9 cellular contexts compared by ENCODE assay signal in the genomic region with DNA sequence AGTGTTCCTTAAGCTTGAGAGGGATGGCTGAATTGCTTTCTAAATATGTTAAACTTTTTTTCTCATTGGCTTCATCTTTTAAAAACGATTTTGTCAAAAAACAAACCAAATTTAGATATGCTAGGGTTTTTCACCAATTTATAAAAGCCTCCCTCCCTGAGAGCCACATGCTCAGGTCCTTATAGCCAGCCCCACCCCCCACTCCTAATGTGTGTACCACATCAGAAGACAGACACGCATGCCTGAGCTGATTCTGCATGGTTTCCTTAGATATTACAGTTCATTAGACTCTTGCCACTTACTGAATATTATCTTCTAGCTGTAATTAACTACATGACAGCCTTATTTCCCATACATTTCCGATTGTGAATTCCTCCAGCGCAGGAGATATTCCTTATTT. TPM values are rescaled to one million over a fixed set of nuclear protein-coding genes. Genes with fewer than 3 reads are reported as not detected.
DNase-seq lines count a peak whose midpoint lies in the region; ATAC-seq, FAIRE-seq and TF ChIP-seq lines count a peak whose summit lies in the region.
"Had no signal": no experiment of that assay in that cellular context is flagged by ENCODE, and none has a peak within 500 bp of the region (broad histone marks: within the 10 kb centered on the region; RNA-seq: fewer than 3 reads in every experiment).

No MANE protein-coding gene starts in this region.

- dilution Hi-C loops in keratinocyte (cut with MboI; ENCODE audit: extremely low pct_ligation_motif_present, low sequenced_read_pairs) = no loop called here

- H3K4me3 ChIP-seq in OCI-LY1 (ENCODE audit: low read depth, low read length, poor library complexity, severe bottlenecking) (peak overlapping the region; percentile 81), keratinocyte (ENCODE audit: control insufficient read depth in 2 of 3, extremely low read depth in 1 of 3, insufficient read depth in 2 of 3, low read depth in 1 of 3, low read length in 3 of 3) (peak overlapping the region; percentile 81 to 95 (median 92))

- no peak overlapping the region for H3K27ac ChIP-seq in OCI-LY1 (ENCODE audit: low read depth, low read length, poor library complexity, severe bottlenecking)
- H3K27ac ChIP-seq in keratinocyte (ENCODE audit: control insufficient read depth, insufficient read depth, low read length) = peak overlapping the region; percentile 80

- H3K9me3 Mint-ChIP-seq in activated naive CD4-positive, alpha-beta T cell treated with anti-CD3 and anti-CD28 coated beads, Interleukin-2, amount 50 U/mL, for 24 hours = peaks cover 5% of the 10 kb centered on the region

- H3K9me1 ChIP-seq in keratinocyte (ENCODE audit: control insufficient read depth, extremely low read depth, insufficient read depth, low read length) = peaks cover 6% of the 10 kb centered on the region

- peaks cover 4% of the 10 kb centered on the region; the same call in 1 of the 2 replicates for H3F3A ChIP-seq in OCI-LY1 (ENCODE audit: insufficient read depth, low read length)

- peak overlapping the region; percentile 98 for H3K4me3 Mint-ChIP-seq in activated naive CD4-positive, alpha-beta T cell treated with anti-CD3 and anti-CD28 coated beads, Interleukin-2, amount 50 U/mL, for 24 hours

- H3K36me3 Mint-ChIP-seq in activated naive CD4-positive, alpha-beta T cell treated with anti-CD3 and anti-CD28 coated beads, Interleukin-2, amount 50 U/mL, for 24 hours = peaks cover 8% of the 10 kb centered on the region

- H4K20me1 ChIP-seq in OCI-LY1 (ENCODE audit: insufficient read depth, low read length) (peaks cover 17% of the 10 kb centered on the region; the same call in 1 of the 2 replicates), keratinocyte (ENCODE audit: control insufficient read depth, extremely low read depth, insufficient read depth, low read length) (peaks cover 17% of the 10 kb centered on the region)

- no peak for ATAC-seq in esophagus mucosa

- no peak overlapping the region for H2AFZ ChIP-seq in OCI-LY1 (ENCODE audit: low read length)
- H2AFZ ChIP-seq in keratinocyte (ENCODE audit: control insufficient read depth, low read length) = no peak overlapping the region

- H3K27ac Mint-ChIP-seq in activated naive CD4-positive, alpha-beta T cell treated with anti-CD3 and anti-CD28 coated beads, Interleukin-2, amount 50 U/mL, for 24 hours = peak overlapping the region; percentile 97

- H3K27me3 Mint-ChIP-seq in activated naive CD4-positive, alpha-beta T cell treated with anti-CD3 and anti-CD28 coated beads, Interleukin-2, amount 50 U/mL, for 24 hours = no peaks in the 10 kb centered on the region

- no peaks in the 10 kb centered on the region for H3K9me2 ChIP-seq in OCI-LY1 (ENCODE audit: low read depth, low read length)

- H3K4me1 Mint-ChIP-seq in activated naive CD4-positive, alpha-beta T cell treated with anti-CD3 and anti-CD28 coated beads, Interleukin-2, amount 50 U/mL, for 24 hours = peaks cover 79% of the 10 kb centered on the region

- peaks cover 41% of the 10 kb centered on the region for H3K4me1 ChIP-seq in ES-I3 (ENCODE audit: insufficient read depth, low read length)
- peaks cover 57% of the 10 kb centered on the region for H3K4me1 ChIP-seq in OCI-LY1 (ENCODE audit: insufficient read depth, low read length, severe bottlenecking)
- H3K4me1 ChIP-seq in keratinocyte (ENCODE audit: control insufficient read depth, extremely low read depth, insufficient read depth, low read length) = peaks cover 39% of the 10 kb centered on the region

- H3K4me2 ChIP-seq in OCI-LY1 (ENCODE audit: low read length) (peak overlapping the region; percentile 93), keratinocyte (ENCODE audit: control insufficient read depth, extremely low read depth, insufficient read depth, low read depth, low read length) (peak overlapping the region; percentile 92)

- H3K9ac ChIP-seq in ES-I3 (ENCODE audit: low read depth, low read length) (peak overlapping the region; percentile 94), OCI-LY1 (ENCODE audit: low read length) (peak overlapping the region; percentile 90), keratinocyte (ENCODE audit: control insufficient read depth, extremely low read depth, insufficient read depth, low read length) (peak overlapping the region; percentile 91)

- no peaks in the 10 kb centered on the region for H3K9me3 ChIP-seq in ES-I3 (ENCODE audit: control insufficient read depth, insufficient read depth, low read length)
- no peaks in the 10 kb centered on the region for H3K9me3 ChIP-seq in OCI-LY1 (ENCODE audit: low read length)
- no peaks in the 10 kb centered on the region for H3K9me3 ChIP-seq in keratinocyte (ENCODE audit: control insufficient read depth, low read depth, low read length)

- FAIRE-seq in keratinocyte (lab: Jason Lieb, UNC) = no peak
- FAIRE-seq: TTC549 had no signal

- TF ChIP-seq CTCF in OCI-LY1 (IDR thresholded peaks at IDR 0.05; ENCODE audit: low read length) (no peak), keratinocyte (optimal IDR thresholded peaks at IDR 0.05 in 1 of 3, IDR thresholded peaks at IDR 0.05 in 1 of 3, conservative IDR thresholded peaks at IDR 0.05 in 1 of 3; ENCODE audit: extremely low read depth in 1 of 3, insufficient read depth in 2 of 3, low read length in 3 of 3) (no peak)

- H3K36me3 ChIP-seq in ES-I3 (ENCODE audit: insufficient read depth, low read length) (no peaks in the 10 kb centered on the region), OCI-LY1 (ENCODE audit: insufficient read depth, low read length) (no peaks in the 10 kb centered on the region; the same call in 1 of the 2 replicates), keratinocyte (ENCODE audit: control insufficient read depth in 2 of 2, extremely low read depth in 1 of 2, insufficient read depth in 2 of 2, low read length in 2 of 2) (no peaks in the 10 kb centered on the region)

- H3K27me3 ChIP-seq in OCI-LY1 (ENCODE audit: insufficient read depth, low read length) = no peaks in the 10 kb centered on the region
- no peaks in the 10 kb centered on the region for H3K27me3 ChIP-seq in keratinocyte (ENCODE audit: control insufficient read depth, extremely low read depth, insufficient read depth, low read length)

- H3K79me2 ChIP-seq in OCI-LY1 (ENCODE audit: insufficient read depth, low read length) = peaks cover 58% of the 10 kb centered on the region
- peaks cover 69% of the 10 kb centered on the region for H3K79me2 ChIP-seq in keratinocyte (ENCODE audit: control insufficient read depth, insufficient read depth, low read length)

- DNase-seq in keratinocyte (ENCODE audit: low read depth, low spot score) (no peak), NCI-H2196 treated with DMSO at 0.1 percent for 48 hours (lab: John Stamatoyannopoulos, UW; ENCODE audit: unreplicated experiment) (no peak), HuH-7 (ENCODE audit: low spot score) (no peak)
- DNase-seq in stimulated activated CD4-positive, alpha-beta T cell treated with anti-CD3 and anti-CD28 coated beads, Interleukin-4, amount 100 ng/mL, for 48 hours (ENCODE audit: low read depth in 2 of 2) = peak; percentile 42 to 46

RNA-seq across cellular contexts. Expression of a gene that starts 2.0 kb away (rescaled TPM):
- polyA plus RNA-seq in keratinocyte = 42.5 to 55.4 TPM (median 50.7 TPM) in 3 replicates
- 38.5 TPM for polyA plus RNA-seq in keratinocyte (2011; ENCODE audit: low read depth)
- polyA plus RNA-seq in keratinocyte (2011; cell fraction: cytosol; rRNA removed) = 33.8 and 46.0 TPM in 2 replicates
- polyA plus RNA-seq in keratinocyte (2011; cell fraction: nucleus; rRNA removed) = 48.2 and 55.5 TPM in 2 replicates
- polyA plus RNA-seq in keratinocyte (2012; ENCODE audit: low replicate concordance) = 40.6 and 44.6 TPM in 2 replicates
- 16.9 to 51.3 TPM (median 39.4 TPM) in 3 replicates for polyA minus RNA-seq in keratinocyte
- polyA minus RNA-seq in keratinocyte (2011; cell fraction: cytosol; rRNA and poly(A)+ RNA removed) = 32.8 TPM
- polyA minus RNA-seq in keratinocyte (2011; cell fraction: nucleus; rRNA and poly(A)+ RNA removed) = 26.4 and 46.0 TPM in 2 replicates
- 29.0 TPM for total RNA-seq in esophagus mucosa

Comparison
In these comparisons a context has a peak if more than half of its experiments do, and no peak if none do; other contexts are left out.
1. DNase-seq: peak in stimulated activated CD4-positive, alpha-beta T cell treated with anti-CD3 and anti-CD28 coated beads, Interleukin-4, amount 100 ng/mL, for 48 hours (2 of 2); none in keratinocyte (single experiment), NCI-H2196 treated with DMSO at 0.1 percent for 48 hours (single experiment) and HuH-7 (single experiment).
2. Peak in every context shown above with its lines, with median percentiles within 50 percentile points of each other: H3K9ac ChIP-seq.